Comparison of ENCODE assay signal across 15 cellular contexts in the genomic region with DNA sequence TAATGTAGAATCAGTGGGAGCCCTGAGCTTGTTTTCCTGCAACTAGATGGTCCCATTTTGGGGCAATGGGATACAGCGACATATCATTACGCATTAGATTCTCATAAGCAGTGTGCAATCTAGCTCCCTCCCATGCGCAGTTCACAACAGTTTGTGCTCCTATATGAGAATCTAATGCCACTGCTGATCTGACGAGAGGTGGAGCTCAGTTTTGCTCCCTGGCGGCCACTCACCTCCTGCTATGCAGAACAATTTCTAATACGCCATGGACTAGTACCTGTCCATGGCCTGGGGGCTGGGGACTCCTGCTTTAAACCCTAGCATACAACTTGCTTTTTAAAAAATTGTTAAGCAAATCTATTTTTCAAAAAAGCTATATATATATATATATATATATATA. TPM values are rescaled to one million over a fixed set of nuclear protein-coding genes. Genes with fewer than 3 reads are reported as not detected.
DNase-seq lines count a peak whose midpoint lies in the region; ATAC-seq and TF ChIP-seq lines count a peak whose summit lies in the region.
"Had no signal": no experiment of that assay in that cellular context is flagged by ENCODE, and none has a peak within 500 bp of the region (broad histone marks: within the 10 kb centered on the region; RNA-seq: fewer than 3 reads in every experiment).

No MANE protein-coding gene starts in this region.

- H3K9me3 ChIP-seq in left ventricle myocardium inferior (replicated peaks): no peaks in the 10 kb centered on the region
- H3K9me3 ChIP-seq in T-helper 17 cell (ENCODE audit: control insufficient read depth, low read length, poor library complexity, severe bottlenecking): no peaks in the 10 kb centered on the region
- no peaks in the 10 kb centered on the region for H3K9me3 ChIP-seq in sigmoid colon
- no peaks in the 10 kb centered on the region for H3K9me3 ChIP-seq in MM.1S (replicated peaks; ENCODE audit: insufficient read depth, low read length)

- no peaks in the 10 kb centered on the region for H3F3A ChIP-seq in MM.1S (ENCODE audit: insufficient read depth, low read length)

- no peaks in the 10 kb centered on the region for H3K79me2 ChIP-seq in MM.1S (ENCODE audit: low read length)

- no peak for TF ChIP-seq POLR2A in sigmoid colon (IDR thresholded peaks at IDR 0.05)

- H3K9me3 Mint-ChIP-seq in type B pancreatic cell: no peaks in the 10 kb centered on the region
- H3K9me3 Mint-ChIP-seq: CD8-positive, alpha-beta T cell had no signal

- H3K36me3 ChIP-seq in left ventricle myocardium inferior: no peaks in the 10 kb centered on the region
- H3K36me3 ChIP-seq in sigmoid colon: no peaks in the 10 kb centered on the region
- no peaks in the 10 kb centered on the region for H3K36me3 ChIP-seq in MM.1S (replicated peaks; ENCODE audit: insufficient read depth, low read length)
- H3K36me3 ChIP-seq: BLaER1 treated with 17β-estradiol and CSF1 and Interleukin-3, amounts not matched to agents 10 nM and 100 nM had no signal

- H2AFZ ChIP-seq in MM.1S (ENCODE audit: low read length): no peak overlapping the region

- no peak overlapping the region for H3K4me3 Mint-ChIP-seq in T-helper 17 cell
- no peak overlapping the region for H3K4me3 Mint-ChIP-seq in type B pancreatic cell
- H3K4me3 Mint-ChIP-seq: H9 had no signal

- peak overlapping the region; percentile 82 for H3K27ac ChIP-seq in left ventricle myocardium inferior (replicated peaks)
- H3K27ac ChIP-seq in sigmoid colon: peak overlapping the region in 3 of 4 donors; percentile 44 to 64 (median 56)
- H3K27ac ChIP-seq in MM.1S (ENCODE audit: low read length): no peak overlapping the region
- H3K27ac ChIP-seq: BLaER1 treated with 17β-estradiol and CSF1 and Interleukin-3, amounts not matched to agents 10 nM and 100 nM had no signal

- H3K4me2 ChIP-seq in MM.1S (ENCODE audit: low read depth, low read length): no peak overlapping the region
- H3K4me2 ChIP-seq: BLaER1 treated with 17β-estradiol and CSF1 and Interleukin-3, amounts not matched to agents 10 nM and 100 nM had no signal

- no peaks in the 10 kb centered on the region for H3K27me3 ChIP-seq in left ventricle myocardium inferior (ENCODE audit: low read depth)
- no peaks in the 10 kb centered on the region for H3K27me3 ChIP-seq in sigmoid colon
- no peaks in the 10 kb centered on the region for H3K27me3 ChIP-seq in MM.1S (replicated peaks; ENCODE audit: insufficient read depth, low read length)

- H3K27ac Mint-ChIP-seq in T-helper 17 cell: peak overlapping the region; percentile 41
- no peak overlapping the region for H3K27ac Mint-ChIP-seq in type B pancreatic cell
- H3K27ac Mint-ChIP-seq: B cell, H9 had no signal

- intact Hi-C loops in left ventricle myocardium inferior (cut with micrococcal nuclease) (loop anchor here (10.0 kb wide), 1 partner anchor 310 kb away; a partner anchor contains a TSS), cardiac septum (cut with DNase I) (no loop called here), sigmoid colon (cut with DNase I) (no loop called here)

- H3K36me3 Mint-ChIP-seq in T-helper 17 cell (ENCODE audit: low read depth): peaks cover 2% of the 10 kb centered on the region
- no peaks in the 10 kb centered on the region for H3K36me3 Mint-ChIP-seq in type B pancreatic cell

- no peak for TF ChIP-seq EP300 in sigmoid colon (IDR thresholded peaks at IDR 0.05)

- no peak for DNase-seq in left ventricle myocardium inferior
- no peak for DNase-seq in cardiac septum (ENCODE audit: low spot score)
- DNase-seq in T-helper 17 cell: no peak
- DNase-seq in sigmoid colon: no peak
- no peak for DNase-seq in mucosa of gallbladder (ENCODE audit: low spot score)
- DNase-seq in type B pancreatic cell (ENCODE audit: extremely low spot score, unreplicated experiment): no peak
- no peak for DNase-seq in MM.1S
- DNase-seq: Calu3; CD8-positive, alpha-beta T cell; DMS79 treated with DMSO at 0.1 percent for 48 hours; GF-D8; H9 had no signal

- no peaks in the 10 kb centered on the region for H3K9me2 ChIP-seq in MM.1S (replicated peaks; ENCODE audit: insufficient read depth, low read length)

- no peak for TF ChIP-seq CTCF in left ventricle myocardium inferior (IDR thresholded peaks at IDR 0.05; ENCODE audit: borderline replicate concordance)
- TF ChIP-seq CTCF in sigmoid colon (IDR thresholded peaks at IDR 0.05): no peak
- TF ChIP-seq CTCF in type B pancreatic cell (conservative IDR thresholded peaks at IDR 0.05): no peak
- no peak for TF ChIP-seq CTCF in MM.1S (IDR thresholded peaks at IDR 0.05; ENCODE audit: low read length)

- H3K27me3 Mint-ChIP-seq in T-helper 17 cell (no peaks in the 10 kb centered on the region), type B pancreatic cell (no peaks in the 10 kb centered on the region)
- H3K27me3 Mint-ChIP-seq: B cell had no signal

- no peak overlapping the region for H3K9ac ChIP-seq in MM.1S (ENCODE audit: low read length)
- H3K9ac ChIP-seq: BLaER1 treated with 17β-estradiol and CSF1 and Interleukin-3, amounts not matched to agents 10 nM and 100 nM had no signal

- peaks cover 12% of the 10 kb centered on the region for H3K4me1 Mint-ChIP-seq in T-helper 17 cell
- no peaks in the 10 kb centered on the region for H3K4me1 Mint-ChIP-seq in type B pancreatic cell (ENCODE audit: unreplicated experiment)
- H3K4me1 Mint-ChIP-seq: H9 had no signal

- no peaks in the 10 kb centered on the region for H4K20me1 ChIP-seq in MM.1S (ENCODE audit: insufficient read depth, low read length)
- H4K20me1 ChIP-seq: BLaER1 treated with 17β-estradiol and CSF1 and Interleukin-3, amounts not matched to agents 10 nM and 100 nM had no signal

- ATAC-seq in T-helper 17 cell: no peak
- ATAC-seq: CD8-positive, alpha-beta T cell had no signal

- WGBS in sigmoid colon, 2 donors: 98 to 99% methylated on average over 6 of the region's 6 CpGs

- H3K4me3 ChIP-seq in left ventricle myocardium inferior (no peak overlapping the region), sigmoid colon (no peak overlapping the region), MM.1S (ENCODE audit: low read length) (no peak overlapping the region)
- H3K4me3 ChIP-seq: BLaER1 treated with 17β-estradiol and CSF1 and Interleukin-3, amounts not matched to agents 10 nM and 100 nM had no signal

- H3K4me1 ChIP-seq in left ventricle myocardium inferior: peaks cover 75% of the 10 kb centered on the region
- peaks cover 0 to 59% (median 17%) of the 10 kb centered on the region in 4 donors for H3K4me1 ChIP-seq in sigmoid colon
- no peaks in the 10 kb centered on the region for H3K4me1 ChIP-seq in MM.1S (ENCODE audit: low read length)

RNA-seq across cellular contexts. Expression of a gene that starts 5.8 kb away (rescaled TPM):
- total RNA-seq in left ventricle myocardium inferior: 4.0 TPM
- 4.5 TPM for total RNA-seq in cardiac septum
- 10 to 100 TPM; 16.9 to 19.2 TPM for total RNA-seq in T-helper 17 cell
- 1 to 10 TPM; 6.1 to 9.9 (median 7.8) TPM for total RNA-seq in sigmoid colon
- 1 to 10 TPM in 1 of 3 donors, under 1 TPM in 2; 0.60 to 1.4 (median 0.69) TPM for polyA plus RNA-seq in sigmoid colon
- 8.4 TPM for total RNA-seq in mucosa of gallbladder
- total RNA-seq in type B pancreatic cell (ENCODE audit: low replicate concordance): 3.5 TPM in 1 of 2 replicates, not detected in the other
- total RNA-seq: H1, H9 had no signal
- polyA plus RNA-seq: H1 had no signal
